ENCODE assay signal across 26 cellular contexts in the genomic region with DNA sequence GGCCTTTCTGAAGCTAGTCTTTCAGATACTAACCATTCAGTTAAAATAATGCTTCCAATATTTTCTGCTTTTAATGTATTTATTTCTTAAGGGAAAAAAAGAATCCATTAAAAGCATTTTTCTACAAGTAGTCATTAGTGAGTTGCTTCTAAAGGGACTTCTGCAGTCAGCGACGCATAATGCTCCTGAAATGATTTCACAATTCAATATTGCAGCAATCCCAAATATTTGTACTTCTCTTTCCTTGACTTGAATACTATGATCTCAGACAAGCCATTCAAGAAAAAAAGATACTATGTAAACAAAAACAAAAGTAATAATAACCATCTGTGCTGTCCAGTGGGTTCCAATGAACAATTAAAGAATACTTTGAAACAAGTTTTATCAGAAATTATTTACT.
DNase-seq lines count a peak whose midpoint lies in the region; ATAC-seq and TF ChIP-seq lines count a peak whose summit lies in the region.
"Had no signal": no experiment of that assay in that cellular context is flagged by ENCODE, and none has a peak within 500 bp of the region (broad histone marks: within the 10 kb centered on the region; RNA-seq: fewer than 3 reads in every experiment).

No MANE protein-coding gene starts in this region.

- TF ChIP-seq CTCF in AG09319 (IDR thresholded peaks at IDR 0.05; ENCODE audit: low read depth, low read length) (no peak), left lung (IDR thresholded peaks at IDR 0.05) (no peak), esophagus squamous epithelium (IDR thresholded peaks at IDR 0.05) (no peak), spleen (IDR thresholded peaks at IDR 0.05 in 8 of 11, conservative IDR thresholded peaks at IDR 0.05 in 3 of 11) (no peak)

- peak; percentile 34 for DNase-seq in AG09319 (ENCODE audit: extremely low read depth, low read depth)
- peak; percentile 39 for DNase-seq in HS-5 (ENCODE audit: low read depth)
- peak; percentile 92 for DNase-seq in dedifferentiated amniotic fluid mesenchymal stem cell (ENCODE audit: extremely low spot score)
- DNase-seq in left lung, result no peak
- no peak for DNase-seq in esophagus squamous epithelium (lab: John Stamatoyannopoulos, UW)
- no peak for DNase-seq in spleen
- DNase-seq: activated CD4-positive, alpha-beta T cell treated with anti-CD3 and anti-CD28 coated beads, Interleukin-2, amount 50 U/mL, for 48 hours; activated naive CD4-positive, alpha-beta T cell treated with anti-CD3 and anti-CD28 coated beads, Interleukin-2, amount 10 ng/mL, durations not matched to agents 7 days and 5 days; activated T-cell treated with anti-CD3 and anti-CD28 coated beads, Interleukin-2, amount 50 U/mL, for 1 hour; cortex of kidney; DMS79 treated with DMSO at 0.1 percent for 48 hours; Karpas-422; left ventricle myocardium inferior; NCI-H1417 treated with DMSO at 0.1 percent for 48 hours; NCI-H2171; NCI-H69; SHP77 treated with DMSO at 0.1 percent for 48 hours; stimulated activated CD4-positive, alpha-beta T cell treated with anti-CD3 and anti-CD28 coated beads, Interleukin-12 subunit alpha, Interleukin-12 subunit beta, amount 100 ng/mL, for 4 hours; stimulated activated CD8-positive, alpha-beta memory T cell treated with anti-CD3 and anti-CD28 coated beads, Interleukin-4, amount 100 ng/mL, for 48 hours; substantia nigra; T-helper 17 cell; WERI-Rb-1 had no signal

- no peak overlapping the region for H3K27ac ChIP-seq in left lung
- no peak overlapping the region for H3K27ac ChIP-seq in esophagus squamous epithelium
- no peak overlapping the region for H3K27ac ChIP-seq in spleen
- H3K27ac ChIP-seq: left ventricle myocardium inferior, prostate gland, vagina, WERI-Rb-1 had no signal

- TF ChIP-seq POLR2A in esophagus squamous epithelium (IDR thresholded peaks at IDR 0.05), result no peak
- TF ChIP-seq POLR2A in spleen (IDR thresholded peaks at IDR 0.05), result no peak

- 60 to 64% methylated on average over 2 of the region's 2 CpGs for WGBS in esophagus squamous epithelium, 2 donors
- 61 to 85% (median 63%) methylated on average over 2 of the region's 2 CpGs for WGBS in spleen, 5 donors

- H3K9me3 ChIP-seq in left lung (no peaks in the 10 kb centered on the region), esophagus squamous epithelium (no peaks in the 10 kb centered on the region), spleen (no peaks in the 10 kb centered on the region)
- H3K9me3 ChIP-seq: left ventricle myocardium inferior, prostate gland, vagina had no signal

- H3K4me3 ChIP-seq in left lung (no peak overlapping the region), esophagus squamous epithelium (no peak overlapping the region), spleen (no peak overlapping the region)
- H3K4me3 ChIP-seq: left ventricle myocardium inferior, prostate gland, vagina had no signal

- H3K36me3 ChIP-seq in left lung, result no peaks in the 10 kb centered on the region
- H3K36me3 ChIP-seq in esophagus squamous epithelium, result no peaks in the 10 kb centered on the region
- H3K36me3 ChIP-seq in spleen, result no peaks in the 10 kb centered on the region
- H3K36me3 ChIP-seq: left ventricle myocardium inferior, prostate gland, vagina, WERI-Rb-1 had no signal

- H3K27me3 ChIP-seq in left lung, result no peaks in the 10 kb centered on the region
- H3K27me3 ChIP-seq in esophagus squamous epithelium, result no peaks in the 10 kb centered on the region
- no peaks in the 10 kb centered on the region for H3K27me3 ChIP-seq in spleen (replicated peaks in 1 of 7)
- H3K27me3 ChIP-seq: vagina had no signal

- intact Hi-C loops in left lung (cut with DNase I), result no loop called here
- intact Hi-C loops in esophagus squamous epithelium (cut with DNase I), result no loop called here
- intact Hi-C loops in spleen (cut with DNase I; ENCODE audit: low total_unique reads), result no loop called here

- ATAC-seq in left lung, result peak; percentile 66
- no peak for ATAC-seq in GM21619 (IDR thresholded peaks at IDR 0.05; ENCODE audit: unreplicated experiment)
- no peak for ATAC-seq in HG02981 (IDR thresholded peaks at IDR 0.05; ENCODE audit: unreplicated experiment)
- ATAC-seq: T-helper 17 cell had no signal

- no peaks in the 10 kb centered on the region for H3K4me1 ChIP-seq in left lung
- no peaks in the 10 kb centered on the region for H3K4me1 ChIP-seq in esophagus squamous epithelium
- no peaks in the 10 kb centered on the region for H3K4me1 ChIP-seq in spleen
- H3K4me1 ChIP-seq: left ventricle myocardium inferior, prostate gland, vagina had no signal

Comparison
In these comparisons a context has a peak if more than half of its experiments do, and no peak if none do; other contexts are left out.
1. DNase-seq: peak in AG09319 (single experiment), HS-5 (single experiment) and dedifferentiated amniotic fluid mesenchymal stem cell (single experiment); none in left lung (0 of 2), esophagus squamous epithelium (single experiment) and spleen (single experiment).